ENCODE assay signal across 1 cellular context in the genomic region with DNA sequence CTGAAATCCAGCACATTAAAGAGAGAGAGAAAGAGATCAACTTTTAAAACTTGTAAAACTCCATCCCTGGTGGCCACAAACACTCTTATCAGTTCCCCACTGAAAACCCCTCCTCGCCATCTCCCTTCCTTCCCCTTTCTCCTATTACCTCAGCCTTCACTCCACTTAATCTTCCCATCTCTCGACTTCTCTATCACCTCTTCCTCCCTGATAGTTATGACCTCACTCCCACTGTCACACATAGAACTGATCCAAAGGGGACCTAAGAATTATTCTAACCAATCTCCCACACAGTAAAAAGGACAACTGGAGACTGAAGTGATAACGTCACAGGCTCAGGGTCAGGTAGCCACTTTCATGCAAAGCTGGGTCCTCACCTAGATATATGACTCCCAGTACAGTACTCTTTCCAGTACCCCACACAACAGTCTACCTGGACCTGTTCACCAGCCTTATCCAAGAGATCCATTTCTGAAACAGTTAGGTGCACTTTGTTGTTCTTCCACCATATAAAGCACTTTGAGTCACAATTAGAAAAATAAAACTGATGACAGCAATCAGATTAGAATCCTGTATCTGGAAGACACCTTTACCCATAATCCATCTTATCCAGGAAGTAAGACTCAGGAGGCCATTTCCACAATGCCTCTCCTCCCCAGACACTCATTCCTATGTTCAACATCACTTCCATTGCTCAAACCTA.
TF ChIP-seq lines count a peak whose summit lies in the region.

No MANE protein-coding gene starts in this region.

TF ChIP-seq in K562, 482 proteins besides CTCF, POLR2A, EP300 and RAD21 (continued from another document and continues in another):
- TF ChIP-seq ARID3A (IDR thresholded peaks at IDR 0.05; ENCODE audit: borderline replicate concordance, low read depth, low read length): no peak
- TF ChIP-seq COPS2 (conservative IDR thresholded peaks at IDR 0.05): no peak
- no peak for TF ChIP-seq REST (CRISPR knock-in tag; IDR thresholded peaks at IDR 0.05; ENCODE audit: low read depth)
- TF ChIP-seq FOXA3 (CRISPR knock-in tag; conservative IDR thresholded peaks at IDR 0.05 in 1 of 2, IDR thresholded peaks at IDR 0.05 in 1 of 2): no peak
- TF ChIP-seq ZNF696 (CRISPR knock-in tag; conservative IDR thresholded peaks at IDR 0.05): no peak
- no peak for TF ChIP-seq WHSC1 (IDR thresholded peaks at IDR 0.05; ENCODE audit: low read length)
- TF ChIP-seq ILF3 (IDR thresholded peaks at IDR 0.05; ENCODE audit: borderline replicate concordance): no peak
- no peak for TF ChIP-seq CHCHD3 (CRISPR knock-in tag; IDR thresholded peaks at IDR 0.05)
- no peak for TF ChIP-seq ZNF764 (CRISPR knock-in tag; IDR thresholded peaks at IDR 0.05; ENCODE audit: low read depth)
- TF ChIP-seq SMARCB1 (IDR thresholded peaks at IDR 0.05; ENCODE audit: insufficient read length, low read depth): no peak
- TF ChIP-seq, protein P1, sequence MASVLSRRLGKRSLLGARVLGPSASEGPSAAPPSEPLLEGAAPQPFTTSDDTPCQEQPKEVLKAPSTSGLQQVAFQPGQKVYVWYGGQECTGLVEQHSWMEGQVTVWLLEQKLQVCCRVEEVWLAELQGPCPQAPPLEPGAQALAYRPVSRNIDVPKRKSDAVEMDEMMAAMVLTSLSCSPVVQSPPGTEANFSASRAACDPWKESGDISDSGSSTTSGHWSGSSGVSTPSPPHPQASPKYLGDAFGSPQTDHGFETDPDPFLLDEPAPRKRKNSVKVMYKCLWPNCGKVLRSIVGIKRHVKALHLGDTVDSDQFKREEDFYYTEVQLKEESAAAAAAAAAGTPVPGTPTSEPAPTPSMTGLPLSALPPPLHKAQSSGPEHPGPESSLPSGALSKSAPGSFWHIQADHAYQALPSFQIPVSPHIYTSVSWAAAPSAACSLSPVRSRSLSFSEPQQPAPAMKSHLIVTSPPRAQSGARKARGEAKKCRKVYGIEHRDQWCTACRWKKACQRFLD (CRISPR knock-in tag; IDR thresholded peaks at IDR 0.05): 0 out of 2 replicates have a peak, but pooled peaks have one; percentile 65
- no peak for TF ChIP-seq ZNF24 (IDR thresholded peaks at IDR 0.05)
- no peak for TF ChIP-seq HLTF (IDR thresholded peaks at IDR 0.05)
- no peak for TF ChIP-seq CREBBP (IDR thresholded peaks at IDR 0.05; ENCODE audit: low read depth, low read length)
- TF ChIP-seq SFPQ (IDR thresholded peaks at IDR 0.05; ENCODE audit: low read depth, low read length): no peak
- TF ChIP-seq JUND (IDR thresholded peaks at IDR 0.05; ENCODE audit: borderline replicate concordance, low read depth, low read length): peak; percentile 91
- TF ChIP-seq JUND (tag; IDR thresholded peaks at IDR 0.05; ENCODE audit: borderline replicate concordance, low read depth, low read length): peak; percentile 81; the same call in 2 of the 3 replicates
- no peak for TF ChIP-seq ZBED1 (IDR thresholded peaks at IDR 0.05)
- peak; percentile 97 for TF ChIP-seq SMARCA4 (IDR thresholded peaks at IDR 0.05)
- TF ChIP-seq ZNF407 (IDR thresholded peaks at IDR 0.05; ENCODE audit: low read depth): no peak
- no peak for TF ChIP-seq ZNF217 (CRISPR knock-in tag; IDR thresholded peaks at IDR 0.05)
- TF ChIP-seq ETV1 (tag; conservative IDR thresholded peaks at IDR 0.05; ENCODE audit: low read depth): no peak; the same call in 1 of the 2 replicates
- no peak for TF ChIP-seq STAT5B (CRISPR knock-in tag; IDR thresholded peaks at IDR 0.05)
- 0 out of 2 replicates have a peak, but pooled peaks have one; percentile 10 for TF ChIP-seq NCOA6 (IDR thresholded peaks at IDR 0.05)
- TF ChIP-seq GATAD2B (IDR thresholded peaks at IDR 0.05; ENCODE audit: borderline replicate concordance): no peak
- no peak for TF ChIP-seq ZNF253 (CRISPR knock-in tag; conservative IDR thresholded peaks at IDR 0.05)
- TF ChIP-seq KHSRP (IDR thresholded peaks at IDR 0.05): no peak
- TF ChIP-seq POLR3A (IDR thresholded peaks at IDR 0.05; ENCODE audit: borderline replicate concordance, extremely low read depth, insufficient read depth, insufficient read length): no peak
- TF ChIP-seq ZNF780A (CRISPR knock-in tag; IDR thresholded peaks at IDR 0.05): no peak
- no peak for TF ChIP-seq XRCC5 (IDR thresholded peaks at IDR 0.05; ENCODE audit: low read depth, low read length)
- TF ChIP-seq, protein P2, sequence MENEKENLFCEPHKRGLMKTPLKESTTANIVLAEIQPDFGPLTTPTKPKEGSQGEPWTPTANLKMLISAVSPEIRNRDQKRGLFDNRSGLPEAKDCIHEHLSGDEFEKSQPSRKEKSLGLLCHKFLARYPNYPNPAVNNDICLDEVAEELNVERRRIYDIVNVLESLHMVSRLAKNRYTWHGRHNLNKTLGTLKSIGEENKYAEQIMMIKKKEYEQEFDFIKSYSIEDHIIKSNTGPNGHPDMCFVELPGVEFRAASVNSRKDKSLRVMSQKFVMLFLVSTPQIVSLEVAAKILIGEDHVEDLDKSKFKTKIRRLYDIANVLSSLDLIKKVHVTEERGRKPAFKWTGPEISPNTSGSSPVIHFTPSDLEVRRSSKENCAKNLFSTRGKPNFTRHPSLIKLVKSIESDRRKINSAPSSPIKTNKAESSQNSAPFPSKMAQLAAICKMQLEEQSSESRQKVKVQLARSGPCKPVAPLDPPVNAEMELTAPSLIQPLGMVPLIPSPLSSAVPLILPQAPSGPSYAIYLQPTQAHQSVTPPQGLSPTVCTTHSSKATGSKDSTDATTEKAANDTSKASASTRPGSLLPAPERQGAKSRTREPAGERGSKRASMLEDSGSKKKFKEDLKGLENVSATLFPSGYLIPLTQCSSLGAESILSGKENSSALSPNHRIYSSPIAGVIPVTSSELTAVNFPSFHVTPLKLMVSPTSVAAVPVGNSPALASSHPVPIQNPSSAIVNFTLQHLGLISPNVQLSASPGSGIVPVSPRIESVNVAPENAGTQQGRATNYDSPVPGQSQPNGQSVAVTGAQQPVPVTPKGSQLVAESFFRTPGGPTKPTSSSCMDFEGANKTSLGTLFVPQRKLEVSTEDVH (IDR thresholded peaks at IDR 0.05; ENCODE audit: low read depth, partially characterized antibody): no peak
- TF ChIP-seq ZNF274 (IDR thresholded peaks at IDR 0.05; ENCODE audit: borderline replicate concordance, low read depth, low read length): no peak
- TF ChIP-seq HDAC3 (IDR thresholded peaks at IDR 0.05; ENCODE audit: borderline replicate concordance, partially characterized antibody): no peak
- no peak for TF ChIP-seq LARP7 (IDR thresholded peaks at IDR 0.05)
- TF ChIP-seq FOXJ2 (tag; IDR thresholded peaks at IDR 0.05): no peak
- TF ChIP-seq MBD2 (IDR thresholded peaks at IDR 0.05; ENCODE audit: borderline replicate concordance, low read depth): 0 out of 2 replicates have a peak, but pooled peaks have one; percentile 32
- no peak for TF ChIP-seq NFATC3 (IDR thresholded peaks at IDR 0.05)
- TF ChIP-seq HDAC1 (IDR thresholded peaks at IDR 0.05): peak in 1 of 2 experiments; percentile 95; a peak in 2 of 4 replicates
- TF ChIP-seq ETV6 (IDR thresholded peaks at IDR 0.05; ENCODE audit: borderline replicate concordance in 1 of 2, low read depth in 2 of 2, low read length in 1 of 2): peak in 1 of 2 experiments; percentile 70; a peak in 2 of 4 replicates
- TF ChIP-seq ETV6 (CRISPR knock-in tag; IDR thresholded peaks at IDR 0.05; ENCODE audit: borderline replicate concordance): no peak
- TF ChIP-seq NR2F6 (CRISPR knock-in tag; IDR thresholded peaks at IDR 0.05): no peak
- no peak for TF ChIP-seq RFX5 (IDR thresholded peaks at IDR 0.05; ENCODE audit: low read depth, low read length)
- no peak for TF ChIP-seq ZNF232 (CRISPR knock-in tag; IDR thresholded peaks at IDR 0.05)
